In genomic region chr16:57508084-57508425, GRCh38 we compare ENCODE assay signal across 17 cellular contexts. TPM values are rescaled to one million over a fixed set of nuclear protein-coding genes. Genes with fewer than 3 reads are reported as not detected.
"Had no signal": no experiment of that assay in that cellular context is flagged by ENCODE, and none has a peak within 500 bp of the region (broad histone marks: within the 10 kb centered on the region; RNA-seq: fewer than 3 reads in every experiment).

No MANE protein-coding gene starts in this region.

- H3K27ac ChIP-seq: breast epithelium, epithelial cell of prostate, ovary, tibial artery, vagina had no signal

- ATAC-seq: activated naive CD8-positive, alpha-beta T cell treated with anti-CD3 and anti-CD28 coated beads, Interleukin-2, amount 50 U/mL, for 24 hours; activated T-helper 17 cell treated with anti-CD3 and anti-CD28 coated beads, Interleukin-2, amount 50 U/mL, for 72 hours; left lobe of liver had no signal

- DNase-seq: activated CD4-positive, alpha-beta T cell treated with anti-CD3 and anti-CD28 coated beads, Interleukin-2, amount 50 U/mL, for 4 hours; activated CD4-positive, CD25-positive, alpha-beta regulatory T cell treated with anti-CD3 and anti-CD28 coated beads, Interleukin-2, amount 50 U/mL, for 72 hours; activated naive CD4-positive, alpha-beta T cell treated with anti-CD3 and anti-CD28 coated beads for 36 hours; activated naive CD8-positive, alpha-beta T cell treated with anti-CD3 and anti-CD28 coated beads, Interleukin-2, amount 50 U/mL, for 24 hours; aorta; heart right ventricle; ovary; stimulated activated CD4-positive, alpha-beta T cell treated with anti-CD3 and anti-CD28 coated beads, Interleukin-4, amount 100 ng/mL, for 1 hour; stimulated activated naive CD4-positive, alpha-beta T cell; T-helper 9 cell; tibial artery had no signal

- H3K36me3 ChIP-seq: breast epithelium, ovary, vagina had no signal

- H3K4me1 ChIP-seq: breast epithelium, tibial artery had no signal

- H3K4me3 ChIP-seq: breast epithelium, heart right ventricle, ovary, tibial artery, vagina had no signal

- H3K27me3 ChIP-seq: breast epithelium, heart right ventricle, ovary, vagina had no signal

- H3K9me3 ChIP-seq: breast epithelium, heart right ventricle, ovary, tibial artery, vagina had no signal

RNA-seq across cellular contexts. Expression of gene ADGRG5, which starts 34.4 kb away (rescaled TPM):
- total RNA-seq: skeletal muscle tissue had no signal
